1 cellular context compared by ENCODE assay signal in the genomic region with DNA sequence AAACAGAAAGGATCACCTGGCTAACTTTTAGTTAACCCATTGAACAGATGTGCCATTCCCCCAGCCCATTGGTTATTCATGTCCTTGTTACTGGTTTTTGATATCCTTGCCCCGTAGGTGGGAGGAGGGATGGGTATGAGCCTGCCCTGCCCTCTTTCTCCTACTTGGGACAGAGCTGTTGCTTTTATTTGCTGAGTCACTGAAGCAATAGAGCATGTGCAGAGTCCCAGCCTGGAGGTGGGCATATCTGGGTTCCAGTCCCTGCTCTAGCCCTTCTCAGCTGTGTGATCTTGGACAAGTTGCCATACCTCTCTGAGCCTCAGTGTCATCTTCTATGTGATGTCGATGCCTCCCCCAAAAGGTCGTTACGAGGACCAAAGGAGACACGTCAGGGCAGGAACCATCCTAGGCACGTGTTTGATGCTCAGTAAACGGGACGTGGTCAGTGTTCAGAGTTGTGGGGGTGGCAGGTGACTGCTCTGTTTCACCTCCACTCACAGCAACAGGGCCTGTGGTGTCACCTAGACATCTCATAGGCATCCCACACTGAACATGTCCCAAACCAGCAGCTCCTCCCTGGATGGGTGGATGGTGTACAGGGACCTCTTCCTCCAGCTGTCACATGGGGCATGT.
TF ChIP-seq lines count a peak whose summit lies in the region.

No MANE protein-coding gene starts in this region.

TF ChIP-seq in GM23338, 12 proteins besides CTCF, POLR2A, EP300 and RAD21 (continued from another document):
- no peak for TF ChIP-seq ZNF462 (CRISPR knock-in tag; IDR thresholded peaks at IDR 0.05)
TF ChIP-seq in GM23338: peak in this region for 0.
